In genomic region chr19:3048190-3048533, GRCh38 we compare ENCODE assay signal across 13 cellular contexts. TPM values are rescaled to one million over a fixed set of nuclear protein-coding genes. Genes with fewer than 3 reads are reported as not detected.
A peak's percentile ranks its signal among the peaks of the same experiment; 100 is the strongest.
DNase-seq lines count a peak whose midpoint lies in the region; ATAC-seq and TF ChIP-seq lines count a peak whose summit lies in the region.
"Had no signal": no experiment of that assay in that cellular context is flagged by ENCODE, and none has a peak within 500 bp of the region (broad histone marks: within the 10 kb centered on the region; RNA-seq: fewer than 3 reads in every experiment).

No MANE protein-coding gene starts in this region.

- peak overlapping the region; percentile 75 for H3K4me3 Mint-ChIP-seq in activated naive CD4-positive, alpha-beta T cell treated with anti-CD3 and anti-CD28 coated beads for 36 hours
- H3K4me3 Mint-ChIP-seq in activated naive CD4-positive, alpha-beta T cell treated with anti-CD3 and anti-CD28 coated beads, Interleukin-2, amount 10 ng/mL, durations not matched to agents 7 days and 5 days: no peak overlapping the region

- 82% methylated on average over 5 of the region's 5 CpGs for WGBS in hepatocyte (ENCODE audit: low lambda C conversion rate, missing lambda C conversion rate)

- peaks cover 13% of the 10 kb centered on the region for H3K4me1 Mint-ChIP-seq in activated naive CD4-positive, alpha-beta T cell treated with anti-CD3 and anti-CD28 coated beads for 36 hours (ENCODE audit: low read depth)
- peaks cover 13% of the 10 kb centered on the region for H3K4me1 Mint-ChIP-seq in activated naive CD4-positive, alpha-beta T cell treated with anti-CD3 and anti-CD28 coated beads, Interleukin-2, amount 10 ng/mL, durations not matched to agents 7 days and 5 days

- H3K4me2 ChIP-seq in hepatocyte: peak overlapping the region; percentile 72

- H3K4me1 ChIP-seq in hepatocyte (ENCODE audit: insufficient read depth) (peaks cover 12% of the 10 kb centered on the region), thoracic aorta (ENCODE audit: control insufficient read depth in 1 of 2, low read depth in 2 of 2) (peaks cover 4 to 12% of the 10 kb centered on the region in 2 donors)

- no peak overlapping the region for H3K4me3 ChIP-seq in hepatocyte
- peak overlapping the region; percentile 66 for H3K4me3 ChIP-seq in thoracic aorta

- no peaks in the 10 kb centered on the region for H3K9me2 ChIP-seq in hepatocyte (replicated peaks; ENCODE audit: insufficient read depth)

- no peaks in the 10 kb centered on the region for H3K36me3 Mint-ChIP-seq in activated naive CD4-positive, alpha-beta T cell treated with anti-CD3 and anti-CD28 coated beads for 36 hours (ENCODE audit: low read depth)
- peaks cover 7% of the 10 kb centered on the region for H3K36me3 Mint-ChIP-seq in activated naive CD4-positive, alpha-beta T cell treated with anti-CD3 and anti-CD28 coated beads, Interleukin-2, amount 10 ng/mL, durations not matched to agents 7 days and 5 days

- H3K27ac ChIP-seq in hepatocyte: peak overlapping the region; percentile 84
- no peak overlapping the region for H3K27ac ChIP-seq in thoracic aorta

- no peak for TF ChIP-seq CTCF in hepatocyte (IDR thresholded peaks at IDR 0.05; ENCODE audit: poor library complexity)
- no peak for TF ChIP-seq CTCF in thoracic aorta (IDR thresholded peaks at IDR 0.05)

- H3K9me3 Mint-ChIP-seq in activated naive CD4-positive, alpha-beta T cell treated with anti-CD3 and anti-CD28 coated beads for 36 hours: no peaks in the 10 kb centered on the region
- H3K9me3 Mint-ChIP-seq in activated naive CD4-positive, alpha-beta T cell treated with anti-CD3 and anti-CD28 coated beads, Interleukin-2, amount 10 ng/mL, durations not matched to agents 7 days and 5 days: no peaks in the 10 kb centered on the region

- no peak for ATAC-seq in thoracic aorta (ENCODE audit: insufficient number of reproducible peaks, low FRiP score, low read depth)
- no peak for ATAC-seq in GM19351 (IDR thresholded peaks at IDR 0.05; ENCODE audit: unreplicated experiment)

- no peaks in the 10 kb centered on the region for H3K79me2 ChIP-seq in hepatocyte

- H3K27ac Mint-ChIP-seq in activated naive CD4-positive, alpha-beta T cell treated with anti-CD3 and anti-CD28 coated beads for 36 hours: no peak overlapping the region
- H3K27ac Mint-ChIP-seq in activated naive CD4-positive, alpha-beta T cell treated with anti-CD3 and anti-CD28 coated beads, Interleukin-2, amount 10 ng/mL, durations not matched to agents 7 days and 5 days: no peak overlapping the region

- H3K27me3 ChIP-seq in hepatocyte (no peaks in the 10 kb centered on the region), thoracic aorta (replicated peaks; ENCODE audit: insufficient read depth) (no peaks in the 10 kb centered on the region)
- H3K27me3 ChIP-seq: Peyer's patch had no signal

- no peak for DNase-seq in activated naive CD4-positive, alpha-beta T cell treated with anti-CD3 and anti-CD28 coated beads for 36 hours
- DNase-seq in activated naive CD4-positive, alpha-beta T cell treated with anti-CD3 and anti-CD28 coated beads, Interleukin-2, amount 10 ng/mL, durations not matched to agents 7 days and 5 days: no peak
- DNase-seq in NCI-H2171 treated with DMSO at 0.1 percent for 48 hours (lab: John Stamatoyannopoulos, UW) (peak; percentile 75), hepatocyte (ENCODE audit: low spot score) (no peak), thoracic aorta (ENCODE audit: low spot score) (no peak), amniotic stem cell (lab: John Stamatoyannopoulos, UW) (no peak)
- no peak for DNase-seq in stimulated activated CD4-positive, alpha-beta T cell treated with anti-CD3 and anti-CD28 coated beads, Interleukin-4, amount 100 ng/mL, for 1 hour
- DNase-seq: activated CD8-positive, alpha-beta memory T cell treated with anti-CD3 and anti-CD28 coated beads for 24 hours; DMS79 treated with DMSO at 0.1 percent for 48 hours; hippocampal formation; NCI-H1105 had no signal

- CTCF ChIA-PET in activated naive CD4-positive, alpha-beta T cell treated with anti-CD3 and anti-CD28 coated beads for 36 hours (lab: Charles Lee): no interaction called here
- CTCF ChIA-PET in activated naive CD4-positive, alpha-beta T cell treated with anti-CD3 and anti-CD28 coated beads, Interleukin-2, amount 10 ng/mL, durations not matched to agents 7 days and 5 days (lab: Charles Lee): no interaction called here

- H4K20me1 ChIP-seq in hepatocyte (ENCODE audit: insufficient read depth, poor library complexity, severe bottlenecking): no peaks in the 10 kb centered on the region

- H3K9me3 ChIP-seq in hepatocyte (ENCODE audit: low read depth) (no peaks in the 10 kb centered on the region), thoracic aorta (no peaks in the 10 kb centered on the region)
- H3K9me3 ChIP-seq: Peyer's patch had no signal

- intact Hi-C loops in activated naive CD4-positive, alpha-beta T cell treated with anti-CD3 and anti-CD28 coated beads for 36 hours (cut with micrococcal nuclease): no loop called here

- H2AFZ ChIP-seq in hepatocyte: no peak overlapping the region

- H3K36me3 ChIP-seq in hepatocyte (replicated peaks; ENCODE audit: insufficient read depth, low read depth) (no peaks in the 10 kb centered on the region), thoracic aorta (peaks cover 1% of the 10 kb centered on the region)

- no peaks in the 10 kb centered on the region for H3K27me3 Mint-ChIP-seq in activated naive CD4-positive, alpha-beta T cell treated with anti-CD3 and anti-CD28 coated beads for 36 hours (ENCODE audit: low read depth)
- peaks cover 48% of the 10 kb centered on the region for H3K27me3 Mint-ChIP-seq in activated naive CD4-positive, alpha-beta T cell treated with anti-CD3 and anti-CD28 coated beads, Interleukin-2, amount 10 ng/mL, durations not matched to agents 7 days and 5 days

RNA-seq across cellular contexts. Expression of gene TLE5, which starts 14.1 kb away (rescaled TPM):
- total RNA-seq in activated naive CD4-positive, alpha-beta T cell treated with anti-CD3 and anti-CD28 coated beads for 36 hours: 100 to 1,000 TPM; 326 to 354 TPM
- total RNA-seq in hepatocyte (241 and 260 TPM in 2 replicates), thoracic aorta (100 to 1,000 TPM; 346 to 448 TPM)
- polyA plus RNA-seq in hepatocyte: 308 and 340 TPM in 2 replicates

RNA-seq across cellular contexts. Expression of gene TLE2, which starts 19.1 kb away (rescaled TPM):
- total RNA-seq in activated naive CD4-positive, alpha-beta T cell treated with anti-CD3 and anti-CD28 coated beads for 36 hours: 1 to 10 TPM; 6.5 to 7.2 TPM
- total RNA-seq in hepatocyte (25.4 and 36.2 TPM in 2 replicates), thoracic aorta (100 to 1,000 TPM in 1 of 2 donors, 10 to 100 TPM in 1; 46.7 to 154 TPM)
- 71.1 and 82.0 TPM in 2 replicates for polyA plus RNA-seq in hepatocyte

RNA-seq across cellular contexts. Expression of gene GNA11, which starts 46.0 kb away (rescaled TPM):
- total RNA-seq in activated naive CD4-positive, alpha-beta T cell treated with anti-CD3 and anti-CD28 coated beads for 36 hours: 10 to 100 TPM; 10.9 to 11.2 TPM
- total RNA-seq in hepatocyte: 53.8 and 60.2 TPM in 2 replicates
- 100 and 115 TPM in 2 replicates for polyA plus RNA-seq in hepatocyte
- 100 to 1,000 TPM in 1 of 2 donors, 10 to 100 TPM in 1; 68.3 to 143 TPM for total RNA-seq in thoracic aorta
